Comparison of ENCODE assay signal across 1 cellular context in the genomic region with DNA sequence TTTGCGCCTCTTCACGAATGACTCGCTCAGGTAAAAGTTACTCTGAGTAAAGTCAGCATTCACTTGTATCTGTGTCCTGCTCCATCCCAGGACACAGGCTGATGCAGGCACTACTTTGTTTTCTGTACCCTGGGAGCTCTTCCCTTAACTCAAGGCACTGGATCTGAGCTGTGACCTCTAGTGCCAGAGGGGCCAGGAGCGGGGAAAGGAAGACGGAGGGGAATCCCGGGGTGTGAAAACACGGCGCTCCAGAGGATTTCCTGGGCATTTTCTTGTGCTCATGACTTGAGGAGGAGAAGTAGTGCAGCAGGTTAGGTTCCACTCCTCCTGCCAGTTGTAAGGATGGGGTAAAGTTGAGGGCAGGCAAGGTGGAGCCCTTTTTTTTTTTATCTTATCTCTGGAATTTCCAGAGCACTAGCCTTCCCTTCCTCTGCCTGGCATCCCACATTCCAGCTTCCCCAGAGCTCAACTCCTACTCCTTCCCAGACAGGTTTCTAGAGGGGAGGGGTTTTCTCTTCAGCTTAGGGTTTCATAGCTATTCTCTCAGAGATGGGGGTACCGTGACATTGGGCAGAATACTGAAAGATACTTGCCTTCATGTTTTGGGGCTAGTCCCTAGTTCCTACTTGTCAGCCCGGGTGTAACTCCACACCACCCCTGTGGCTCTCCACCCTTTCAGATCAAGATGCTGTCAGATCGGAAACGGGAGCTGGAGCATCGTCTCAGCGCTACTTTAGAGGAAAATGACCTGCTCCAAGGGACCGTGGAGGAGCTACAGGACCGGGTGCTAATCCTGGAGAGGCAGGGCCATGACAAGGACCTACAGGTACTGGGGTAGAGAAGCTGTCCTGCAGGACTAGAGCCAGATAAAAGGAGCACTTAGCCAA.
TF ChIP-seq lines count a peak whose summit lies in the region.

No MANE protein-coding gene starts in this region.

TF ChIP-seq in GM23338, 12 proteins besides CTCF, POLR2A, EP300 and RAD21 (continued from another document):
- TF ChIP-seq, protein P1, sequence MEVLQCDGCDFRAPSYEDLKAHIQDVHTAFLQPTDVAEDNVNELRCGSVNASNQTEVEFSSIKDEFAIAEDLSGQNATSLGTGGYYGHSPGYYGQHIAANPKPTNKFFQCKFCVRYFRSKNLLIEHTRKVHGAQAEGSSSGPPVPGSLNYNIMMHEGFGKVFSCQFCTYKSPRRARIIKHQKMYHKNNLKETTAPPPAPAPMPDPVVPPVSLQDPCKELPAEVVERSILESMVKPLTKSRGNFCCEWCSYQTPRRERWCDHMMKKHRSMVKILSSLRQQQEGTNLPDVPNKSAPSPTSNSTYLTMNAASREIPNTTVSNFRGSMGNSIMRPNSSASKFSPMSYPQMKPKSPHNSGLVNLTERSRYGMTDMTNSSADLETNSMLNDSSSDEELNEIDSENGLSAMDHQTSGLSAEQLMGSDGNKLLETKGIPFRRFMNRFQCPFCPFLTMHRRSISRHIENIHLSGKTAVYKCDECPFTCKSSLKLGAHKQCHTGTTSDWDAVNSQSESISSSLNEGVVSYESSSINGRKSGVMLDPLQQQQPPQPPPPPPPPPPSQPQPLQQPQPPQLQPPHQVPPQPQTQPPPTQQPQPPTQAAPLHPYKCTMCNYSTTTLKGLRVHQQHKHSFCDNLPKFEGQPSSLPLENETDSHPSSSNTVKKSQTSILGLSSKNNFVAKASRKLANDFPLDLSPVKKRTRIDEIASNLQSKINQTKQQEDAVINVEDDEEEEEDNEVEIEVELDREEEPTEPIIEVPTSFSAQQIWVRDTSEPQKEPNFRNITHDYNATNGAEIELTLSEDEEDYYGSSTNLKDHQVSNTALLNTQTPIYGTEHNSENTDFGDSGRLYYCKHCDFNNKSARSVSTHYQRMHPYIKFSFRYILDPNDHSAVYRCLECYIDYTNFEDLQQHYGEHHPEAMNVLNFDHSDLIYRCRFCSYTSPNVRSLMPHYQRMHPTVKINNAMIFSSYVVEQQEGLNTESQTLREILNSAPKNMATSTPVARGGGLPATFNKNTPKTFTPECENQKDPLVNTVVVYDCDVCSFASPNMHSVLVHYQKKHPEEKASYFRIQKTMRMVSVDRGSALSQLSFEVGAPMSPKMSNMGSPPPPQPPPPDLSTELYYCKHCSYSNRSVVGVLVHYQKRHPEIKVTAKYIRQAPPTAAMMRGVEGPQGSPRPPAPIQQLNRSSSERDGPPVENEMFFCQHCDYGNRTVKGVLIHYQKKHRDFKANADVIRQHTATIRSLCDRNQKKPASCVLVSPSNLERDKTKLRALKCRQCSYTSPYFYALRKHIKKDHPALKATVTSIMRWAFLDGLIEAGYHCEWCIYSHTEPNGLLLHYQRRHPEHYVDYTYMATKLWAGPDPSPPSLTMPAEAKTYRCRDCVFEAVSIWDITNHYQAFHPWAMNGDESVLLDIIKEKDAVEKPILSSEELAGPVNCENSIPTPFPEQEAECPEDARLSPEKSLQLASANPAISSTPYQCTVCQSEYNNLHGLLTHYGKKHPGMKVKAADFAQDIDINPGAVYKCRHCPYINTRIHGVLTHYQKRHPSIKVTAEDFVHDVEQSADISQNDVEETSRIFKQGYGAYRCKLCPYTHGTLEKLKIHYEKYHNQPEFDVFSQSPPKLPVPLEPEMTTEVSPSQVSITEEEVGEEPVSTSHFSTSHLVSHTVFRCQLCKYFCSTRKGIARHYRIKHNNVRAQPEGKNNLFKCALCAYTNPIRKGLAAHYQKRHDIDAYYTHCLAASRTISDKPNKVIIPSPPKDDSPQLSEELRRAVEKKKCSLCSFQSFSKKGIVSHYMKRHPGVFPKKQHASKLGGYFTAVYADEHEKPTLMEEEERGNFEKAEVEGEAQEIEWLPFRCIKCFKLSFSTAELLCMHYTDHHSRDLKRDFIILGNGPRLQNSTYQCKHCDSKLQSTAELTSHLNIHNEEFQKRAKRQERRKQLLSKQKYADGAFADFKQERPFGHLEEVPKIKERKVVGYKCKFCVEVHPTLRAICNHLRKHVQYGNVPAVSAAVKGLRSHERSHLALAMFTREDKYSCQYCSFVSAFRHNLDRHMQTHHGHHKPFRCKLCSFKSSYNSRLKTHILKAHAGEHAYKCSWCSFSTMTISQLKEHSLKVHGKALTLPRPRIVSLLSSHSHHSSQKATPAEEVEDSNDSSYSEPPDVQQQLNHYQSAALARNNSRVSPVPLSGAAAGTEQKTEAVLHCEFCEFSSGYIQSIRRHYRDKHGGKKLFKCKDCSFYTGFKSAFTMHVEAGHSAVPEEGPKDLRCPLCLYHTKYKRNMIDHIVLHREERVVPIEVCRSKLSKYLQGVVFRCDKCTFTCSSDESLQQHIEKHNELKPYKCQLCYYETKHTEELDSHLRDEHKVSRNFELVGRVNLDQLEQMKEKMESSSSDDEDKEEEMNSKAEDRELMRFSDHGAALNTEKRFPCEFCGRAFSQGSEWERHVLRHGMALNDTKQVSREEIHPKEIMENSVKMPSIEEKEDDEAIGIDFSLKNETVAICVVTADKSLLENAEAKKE (CRISPR knock-in tag; IDR thresholded peaks at IDR 0.05): no peak
- TF ChIP-seq EZH2phosphoT487 (IDR thresholded peaks at IDR 0.05; ENCODE audit: unreplicated experiment): no peak
- TF ChIP-seq, protein P2, sequence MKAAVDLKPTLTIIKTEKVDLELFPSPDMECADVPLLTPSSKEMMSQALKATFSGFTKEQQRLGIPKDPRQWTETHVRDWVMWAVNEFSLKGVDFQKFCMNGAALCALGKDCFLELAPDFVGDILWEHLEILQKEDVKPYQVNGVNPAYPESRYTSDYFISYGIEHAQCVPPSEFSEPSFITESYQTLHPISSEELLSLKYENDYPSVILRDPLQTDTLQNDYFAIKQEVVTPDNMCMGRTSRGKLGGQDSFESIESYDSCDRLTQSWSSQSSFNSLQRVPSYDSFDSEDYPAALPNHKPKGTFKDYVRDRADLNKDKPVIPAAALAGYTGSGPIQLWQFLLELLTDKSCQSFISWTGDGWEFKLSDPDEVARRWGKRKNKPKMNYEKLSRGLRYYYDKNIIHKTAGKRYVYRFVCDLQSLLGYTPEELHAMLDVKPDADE (IDR thresholded peaks at IDR 0.05): no peak
- TF ChIP-seq EZH2 (IDR thresholded peaks at IDR 0.05; ENCODE audit: low read depth, unreplicated experiment): no peak
